In genomic region chr19:2050991-2051770, GRCh38 we compare ENCODE assay signal across 8 cellular contexts. TPM values are rescaled to one million over a fixed set of nuclear protein-coding genes. Genes with fewer than 3 reads are reported as not detected.
DNase-seq lines count a peak whose midpoint lies in the region; TF ChIP-seq lines count a peak whose summit lies in the region.

Gene MKNK2, minus strand, starts transcription at chr19:2051244. Its CDS starts 393 bp downstream, at chr19:2050851.

- H3K79me2 ChIP-seq in MM.1S (ENCODE audit: low read length) (peaks cover 46% of the 10 kb centered on the region), SK-N-SH (ENCODE audit: insufficient read depth) (peaks cover 45% of the 10 kb centered on the region), osteoblast (ENCODE audit: insufficient read depth, low read length) (peaks cover 46% of the 10 kb centered on the region)

- H3K36me3 ChIP-seq in H7 (replicated peaks; ENCODE audit: control insufficient read depth, insufficient read depth, low read length) (no peaks in the 10 kb centered on the region; the same call in none of the 2 replicates), MM.1S (replicated peaks; ENCODE audit: insufficient read depth, low read length) (no peaks in the 10 kb centered on the region), SK-N-SH (replicated peaks in 1 of 2; ENCODE audit: control insufficient read depth in 1 of 2, insufficient read depth in 2 of 2, low read length in 1 of 2) (peaks cover 0 to 12% of the 10 kb centered on the region in 2 experiments), osteoblast (ENCODE audit: insufficient read depth, low read length) (peaks cover 8% of the 10 kb centered on the region), testis (ENCODE audit: low read depth, missing control alignments) (no peaks in the 10 kb centered on the region)

- WGBS in SK-N-SH (ENCODE audit: low lambda C conversion rate), result 13% methylated on average over 3 of the region's 92 CpGs
- 1% methylated on average over 72 of the region's 92 CpGs; no CpG with 5 or more reads in 1 of the 2 donors for WGBS in testis, 2 donors

- TF ChIP-seq POLR2A in testis (IDR thresholded peaks at IDR 0.05), result peak; percentile 83

- H3K4me1 ChIP-seq in MM.1S (ENCODE audit: low read length) (peaks cover 26% of the 10 kb centered on the region), SK-N-SH (ENCODE audit: control insufficient read depth in 1 of 2, insufficient read depth in 2 of 2, low read depth in 1 of 2, low read length in 1 of 2) (peaks cover 29 to 57% of the 10 kb centered on the region in 2 experiments; a peak in 3 of 4 replicates), osteoblast (ENCODE audit: insufficient read depth, low read length) (peaks cover 24% of the 10 kb centered on the region), testis (peaks cover 46% of the 10 kb centered on the region)

- TF ChIP-seq EP300 in SK-N-SH (IDR thresholded peaks at IDR 0.05; ENCODE audit: borderline replicate concordance in 1 of 2, low read depth in 1 of 2, low read length in 1 of 2), result no peak

- H3K9ac ChIP-seq in MM.1S (ENCODE audit: low read length) (peak within 1 kb of the TSS; percentile 69), SK-N-SH (peak within 1 kb of the TSS; percentile 82)

- H3K27me3 ChIP-seq in H7 (ENCODE audit: control insufficient read depth, insufficient read depth, low read length) (no peaks in the 10 kb centered on the region), MM.1S (replicated peaks; ENCODE audit: insufficient read depth, low read length) (no peaks in the 10 kb centered on the region), SK-N-SH (ENCODE audit: insufficient read depth) (no peaks in the 10 kb centered on the region), osteoblast (ENCODE audit: insufficient read depth, low read length) (no peaks in the 10 kb centered on the region), testis (no peaks in the 10 kb centered on the region)

- H2AFZ ChIP-seq in MM.1S (ENCODE audit: low read length), result peak within 1 kb of the TSS; percentile 90
- H2AFZ ChIP-seq in SK-N-SH (ENCODE audit: low read depth), result peak within 1 kb of the TSS; percentile 85
- peak within 1 kb of the TSS; percentile 90 for H2AFZ ChIP-seq in osteoblast (ENCODE audit: low read length)

- DNase-seq in GF-D8 (lab: John Stamatoyannopoulos, UW), result peak; percentile 48
- no peak for DNase-seq in H7
- peak; percentile 95 for DNase-seq in MM.1S
- peak; percentile 99 for DNase-seq in SK-N-SH
- peak; percentile 91 for DNase-seq in activated naive CD4-positive, alpha-beta T cell treated with anti-CD3 and anti-CD28 coated beads, Interleukin-2, amount 50 U/mL, for 16 hours
- no peak for DNase-seq in glomerular endothelial cell (ENCODE audit: extremely low read depth, low read depth, low spot score)
- peak; percentile 100 for DNase-seq in osteoblast (ENCODE audit: insufficient read length, low spot score, missing footprints)
- peak; percentile 95 for DNase-seq in testis

- TF ChIP-seq CTCF in MM.1S (IDR thresholded peaks at IDR 0.05; ENCODE audit: low read length), result peak; percentile 56
- TF ChIP-seq CTCF in SK-N-SH (IDR thresholded peaks at IDR 0.05), result peak; percentile 40
- peak; percentile 45 for TF ChIP-seq CTCF in osteoblast (IDR thresholded peaks at IDR 0.05; ENCODE audit: extremely low read depth, low read depth, low read length)
- TF ChIP-seq CTCF in testis (IDR thresholded peaks at IDR 0.05), result peak; percentile 62 to 72 (median 67)

- H3K9me2 ChIP-seq in MM.1S (replicated peaks; ENCODE audit: insufficient read depth, low read length), result no peaks in the 10 kb centered on the region
- H3K9me2 ChIP-seq in SK-N-SH, result no peaks in the 10 kb centered on the region

- H3F3A ChIP-seq in MM.1S (ENCODE audit: insufficient read depth, low read length), result 0 out of 2 replicates have a peak, but pooled peaks cover 5% of the 10 kb centered on the region
- peaks cover 14% of the 10 kb centered on the region for H3F3A ChIP-seq in SK-N-SH (replicated peaks; ENCODE audit: insufficient read depth)

- TF ChIP-seq RAD21 in SK-N-SH (IDR thresholded peaks at IDR 0.05; ENCODE audit: low read length), result no peak

- H3K27ac ChIP-seq in MM.1S (ENCODE audit: low read length), result peak within 1 kb of the TSS; percentile 51; the same call in 1 of the 2 replicates
- peak within 1 kb of the TSS; percentile 37 to 88; a peak in 3 of 4 replicates for H3K27ac ChIP-seq in SK-N-SH (ENCODE audit: low read depth in 2 of 2, low read length in 1 of 2)
- H3K27ac ChIP-seq in osteoblast (ENCODE audit: low read depth, low read length), result peak within 1 kb of the TSS; percentile 63
- H3K27ac ChIP-seq in testis, result peak within 1 kb of the TSS; percentile 92 to 98

- H4K20me1 ChIP-seq in MM.1S (ENCODE audit: insufficient read depth, low read length) (peaks cover 10% of the 10 kb centered on the region; the same call in 1 of the 2 replicates), SK-N-SH (ENCODE audit: insufficient read depth) (peaks cover 45% of the 10 kb centered on the region), osteoblast (ENCODE audit: insufficient read depth, low read length) (peaks cover 44% of the 10 kb centered on the region)

- H3K4me2 ChIP-seq in MM.1S (ENCODE audit: low read depth, low read length) (peak within 1 kb of the TSS; percentile 99), SK-N-SH (peak within 1 kb of the TSS; percentile 98), osteoblast (ENCODE audit: insufficient read depth, low read length) (peak within 1 kb of the TSS; percentile 96)

- POLR2A ChIA-PET in SK-N-SH (lab: Yijun Ruan, JAX), result interaction anchor here (0.6 to 1.8 kb wide), 7 partner anchors 9 to 166 kb away, joined by 3 to 13 read pairs (median 4); partner anchors contain the start of genes ABHD17A and BTBD2

- no peaks in the 10 kb centered on the region for H3K9me3 ChIP-seq in MM.1S (replicated peaks; ENCODE audit: insufficient read depth, low read length)
- H3K9me3 ChIP-seq in SK-N-SH, result no peaks in the 10 kb centered on the region
- no peaks in the 10 kb centered on the region for H3K9me3 ChIP-seq in osteoblast (ENCODE audit: low read depth, low read length)
- no peaks in the 10 kb centered on the region for H3K9me3 ChIP-seq in testis

- CTCF ChIA-PET in SK-N-SH (lab: Yijun Ruan, JAX), result interaction anchor here (0.9 to 2.7 kb wide), 6 partner anchors 10 to 31 kb away, joined by 3 to 16 read pairs (median 4); no protein-coding TSS in a partner anchor

- H3K4me3 ChIP-seq in H7 (ENCODE audit: insufficient read depth, low read depth, low read length) (peak within 1 kb of the TSS; percentile 95), MM.1S (ENCODE audit: low read length) (peak within 1 kb of the TSS; percentile 89), SK-N-SH (ENCODE audit: low read depth in 2 of 2, low read length in 1 of 2) (peak within 1 kb of the TSS; percentile 90 to 94), osteoblast (ENCODE audit: insufficient read depth, low read length) (peak within 1 kb of the TSS; percentile 86), testis (peak within 1 kb of the TSS; percentile 86 to 91)

- intact Hi-C loops in testis (cut with DNase I; ENCODE audit: low total_unique reads), result no loop called here

TF ChIP-seq in SK-N-SH, 30 proteins besides CTCF, POLR2A, EP300 and RAD21 (continues in another document):
- TF ChIP-seq, protein P1, sequence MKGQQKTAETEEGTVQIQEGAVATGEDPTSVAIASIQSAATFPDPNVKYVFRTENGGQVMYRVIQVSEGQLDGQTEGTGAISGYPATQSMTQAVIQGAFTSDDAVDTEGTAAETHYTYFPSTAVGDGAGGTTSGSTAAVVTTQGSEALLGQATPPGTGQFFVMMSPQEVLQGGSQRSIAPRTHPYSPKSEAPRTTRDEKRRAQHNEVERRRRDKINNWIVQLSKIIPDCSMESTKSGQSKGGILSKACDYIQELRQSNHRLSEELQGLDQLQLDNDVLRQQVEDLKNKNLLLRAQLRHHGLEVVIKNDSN (IDR thresholded peaks at IDR 0.05; ENCODE audit: borderline replicate concordance, low read depth), result no peak
- no peak for TF ChIP-seq GABPA (IDR thresholded peaks at IDR 0.05; ENCODE audit: low read depth)
- TF ChIP-seq TCF12 (IDR thresholded peaks at IDR 0.05), result no peak
- TF ChIP-seq SIN3A (IDR thresholded peaks at IDR 0.05; ENCODE audit: borderline replicate concordance, low read depth, low read length), result no peak
- TF ChIP-seq EZH2phosphoT487 (IDR thresholded peaks at IDR 0.05; ENCODE audit: borderline replicate concordance, low read depth), result no peak
- no peak for TF ChIP-seq ELF1 (IDR thresholded peaks at IDR 0.05)
- no peak for TF ChIP-seq MEF2A (IDR thresholded peaks at IDR 0.05; ENCODE audit: borderline replicate concordance, low read depth)
- TF ChIP-seq RXRA (IDR thresholded peaks at IDR 0.05; ENCODE audit: borderline replicate concordance, low read depth), result no peak
- TF ChIP-seq ZBTB33 (IDR thresholded peaks at IDR 0.05; ENCODE audit: borderline replicate concordance, low read depth), result no peak
- TF ChIP-seq FOXJ3 (CRISPR knock-in tag; IDR thresholded peaks at IDR 0.05), result no peak
- TF ChIP-seq MAX (IDR thresholded peaks at IDR 0.05; ENCODE audit: low read depth), result no peak
- TF ChIP-seq SMC3 (IDR thresholded peaks at IDR 0.05; ENCODE audit: low read depth, low read length), result peak; percentile 15; the same call in 1 of the 2 replicates
- peak; percentile 91 for TF ChIP-seq TAF1 (IDR thresholded peaks at IDR 0.05; ENCODE audit: borderline replicate concordance, low read depth, low read length)

RNA-seq across cellular contexts. Expression of gene MKNK2, which starts in this region (rescaled TPM):
- total RNA-seq in H7 (2014; rRNA removed; shearing (Covaris generic)), result 130 and 135 TPM in 2 replicates
- polyA plus RNA-seq in SK-N-SH (2012; rRNA removed) (58.9 and 65.4 TPM in 2 replicates), testis (ENCODE audit: insufficient read depth, low read depth, low replicate concordance) (76.5 TPM)
- 32.5 and 45.8 TPM in 2 replicates for polyA plus RNA-seq in SK-N-SH (2012; cell fraction: cytosol; rRNA removed)
- polyA plus RNA-seq in SK-N-SH (2012; cell fraction: nucleus; rRNA removed), result 109 and 141 TPM in 2 replicates
- total RNA-seq in glomerular endothelial cell (113 TPM in 2 replicates), osteoblast (82.5 and 84.6 TPM in 2 replicates), testis (100 to 1,000 TPM in 1 of 2 donors, 10 to 100 TPM in 1; 93.0 to 103 TPM)

Comparison
In these comparisons a context has a peak if more than half of its experiments do, and no peak if none do; other contexts are left out.
1. DNase-seq: peak in GF-D8 (single experiment), MM.1S (single experiment), SK-N-SH (single experiment), activated naive CD4-positive, alpha-beta T cell treated with anti-CD3 and anti-CD28 coated beads, Interleukin-2, amount 50 U/mL, for 16 hours (single experiment), osteoblast (single experiment) and testis (single experiment); none in H7 (single experiment) and glomerular endothelial cell (single experiment).
2. Peak in every context shown above with its lines, with median percentiles within 50 percentile points of each other: H3K4me3 ChIP-seq, H2AFZ ChIP-seq, H3K27ac ChIP-seq, H3K4me2 ChIP-seq and CTCF ChIP-seq.